ENCODE assay signal across 8 cellular contexts in the genomic region with DNA sequence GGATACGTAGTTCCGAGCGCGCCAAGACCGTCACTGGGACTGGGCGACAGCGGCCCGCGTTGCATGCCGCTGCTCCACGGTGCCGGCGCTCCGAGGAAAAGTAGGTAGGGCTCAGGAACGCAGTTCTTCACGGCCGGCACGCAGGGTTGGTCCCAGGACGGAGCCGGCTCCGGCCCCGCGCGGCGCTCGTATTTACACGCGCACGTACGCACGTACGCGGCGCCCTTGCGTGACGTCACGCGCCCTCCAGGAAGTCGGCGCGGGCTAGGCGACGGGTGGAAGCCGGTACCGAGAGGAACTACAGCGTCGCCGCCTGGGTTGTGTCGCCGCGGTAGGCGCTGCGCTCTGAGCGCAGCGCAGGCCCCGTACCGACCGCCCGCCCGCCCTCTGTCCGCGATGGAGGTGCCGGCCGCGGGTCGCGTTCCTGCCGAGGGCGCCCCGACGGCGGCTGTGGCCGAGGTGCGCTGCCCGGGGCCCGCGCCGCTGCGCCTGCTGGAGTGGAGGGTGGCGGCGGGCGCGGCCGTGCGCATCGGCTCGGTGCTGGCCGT. TPM values are rescaled to one million over a fixed set of nuclear protein-coding genes. Genes with fewer than 3 reads are reported as not detected.
DNase-seq lines count a peak whose midpoint lies in the region; ATAC-seq and TF ChIP-seq lines count a peak whose summit lies in the region.

A gene with protein sequence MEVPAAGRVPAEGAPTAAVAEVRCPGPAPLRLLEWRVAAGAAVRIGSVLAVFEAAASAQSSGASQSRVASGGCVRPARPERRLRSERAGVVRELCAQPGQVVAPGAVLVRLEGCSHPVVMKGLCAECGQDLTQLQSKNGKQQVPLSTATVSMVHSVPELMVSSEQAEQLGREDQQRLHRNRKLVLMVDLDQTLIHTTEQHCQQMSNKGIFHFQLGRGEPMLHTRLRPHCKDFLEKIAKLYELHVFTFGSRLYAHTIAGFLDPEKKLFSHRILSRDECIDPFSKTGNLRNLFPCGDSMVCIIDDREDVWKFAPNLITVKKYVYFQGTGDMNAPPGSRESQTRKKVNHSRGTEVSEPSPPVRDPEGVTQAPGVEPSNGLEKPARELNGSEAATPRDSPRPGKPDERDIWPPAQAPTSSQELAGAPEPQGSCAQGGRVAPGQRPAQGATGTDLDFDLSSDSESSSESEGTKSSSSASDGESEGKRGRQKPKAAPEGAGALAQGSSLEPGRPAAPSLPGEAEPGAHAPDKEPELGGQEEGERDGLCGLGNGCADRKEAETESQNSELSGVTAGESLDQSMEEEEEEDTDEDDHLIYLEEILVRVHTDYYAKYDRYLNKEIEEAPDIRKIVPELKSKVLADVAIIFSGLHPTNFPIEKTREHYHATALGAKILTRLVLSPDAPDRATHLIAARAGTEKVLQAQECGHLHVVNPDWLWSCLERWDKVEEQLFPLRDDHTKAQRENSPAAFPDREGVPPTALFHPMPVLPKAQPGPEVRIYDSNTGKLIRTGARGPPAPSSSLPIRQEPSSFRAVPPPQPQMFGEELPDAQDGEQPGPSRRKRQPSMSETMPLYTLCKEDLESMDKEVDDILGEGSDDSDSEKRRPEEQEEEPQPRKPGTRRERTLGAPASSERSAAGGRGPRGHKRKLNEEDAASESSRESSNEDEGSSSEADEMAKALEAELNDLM (plus strand): TSS at position 252 of the 548 bp plus-strand sequence. CDS start 145 bp downstream, at position 397.

- peaks cover 3% of the 10 kb centered on the region; the same call in 1 of the 2 replicates for H3K36me3 ChIP-seq in PC-3 (ENCODE audit: low read depth, low read length)
- H3K36me3 ChIP-seq in esophagus squamous epithelium: peaks cover 0 to 14% (median 0%) of the 10 kb centered on the region in 3 donors

- DNase-seq in DMS153 (lab: John Stamatoyannopoulos, UW): peak; percentile 87
- DNase-seq in HuH-7.5 (ENCODE audit: low spot score): peak; percentile 77
- peak; percentile 89 for DNase-seq in PC-3
- DNase-seq in activated T-cell treated with anti-CD3 and anti-CD28 coated beads, Interleukin-2, amount 50 U/mL, for 48 hours: peak; percentile 88 to 91
- peak; percentile 78 for DNase-seq in esophagus squamous epithelium (lab: John Stamatoyannopoulos, UW)
- DNase-seq in myocyte (ENCODE audit: low read depth): peak; percentile 93
- peak; percentile 77 to 88 for DNase-seq in stimulated activated CD8-positive, alpha-beta memory T cell treated with anti-CD3 and anti-CD28 coated beads, Interleukin-7, amount 100 ng/mL, for 4 hours (ENCODE audit: low read depth in 2 of 2)

- peaks cover 36% of the 10 kb centered on the region for H4K20me1 ChIP-seq in PC-3 (ENCODE audit: low read length)

- 0% methylated on average over 18 of the region's 88 CpGs; no CpG with 5 or more reads in 1 of the 2 donors for WGBS in esophagus squamous epithelium, 2 donors

- peak within 1 kb of the TSS; percentile 97 for H3K9ac ChIP-seq in PC-3 (ENCODE audit: low read length)

- H3F3A ChIP-seq in PC-3 (ENCODE audit: low read length, unreplicated experiment): no peaks in the 10 kb centered on the region

- peaks cover 70% of the 10 kb centered on the region for H3K79me2 ChIP-seq in PC-3 (ENCODE audit: low read length)

- H3K4me1 ChIP-seq in PC-3 (ENCODE audit: insufficient read depth, low read length) (peaks cover 30% of the 10 kb centered on the region), esophagus squamous epithelium (peaks cover 24 to 60% (median 25%) of the 10 kb centered on the region in 3 donors)

- H3K4me3 ChIP-seq in PC-3 (ENCODE audit: low read length) (peak within 1 kb of the TSS; percentile 76), esophagus squamous epithelium (peak within 1 kb of the TSS; percentile 68 to 100 (median 84))

- intact Hi-C loops in PC-3 (cut with micrococcal nuclease): no loop called here
- intact Hi-C loops in esophagus squamous epithelium (cut with DNase I): loop anchor here (10.0 kb wide), 2 partner anchors 265 to 355 kb away; a partner anchor contains a TSS

- TF ChIP-seq CTCF in PC-3 (conservative IDR thresholded peaks at IDR 0.05; ENCODE audit: low read depth, low read length) (no peak), esophagus squamous epithelium (IDR thresholded peaks at IDR 0.05) (peak in 2 of 6 experiments; percentile 6 to 13)

- peak; percentile 68 for ATAC-seq in GM21528 (IDR thresholded peaks at IDR 0.05; ENCODE audit: low FRiP score, unreplicated experiment)
- peak; percentile 68 for ATAC-seq in PC-3

- H2AFZ ChIP-seq in PC-3 (ENCODE audit: low read length): peak within 1 kb of the TSS; percentile 98

- H3K4me2 ChIP-seq in PC-3 (ENCODE audit: low read length): peak within 1 kb of the TSS; percentile 89

- peak within 1 kb of the TSS; percentile 87 for H3K27ac ChIP-seq in PC-3 (ENCODE audit: low read length)
- H3K27ac ChIP-seq in esophagus squamous epithelium: peak within 1 kb of the TSS; percentile 93 to 100 (median 98)

- no peaks in the 10 kb centered on the region for H3K27me3 ChIP-seq in PC-3 (ENCODE audit: low read length)
- no peaks in the 10 kb centered on the region for H3K27me3 ChIP-seq in esophagus squamous epithelium

- POLR2A ChIA-PET in PC-3 (lab: Charles Lee; ENCODE audit: unreplicated experiment): no interaction called here

- TF ChIP-seq POLR2A in esophagus squamous epithelium (IDR thresholded peaks at IDR 0.05): peak in 2 of 4 donors; percentile 73 to 76

- no TSS peak for BruUV-seq in PC-3 (replicated peaks; lab: Mats Ljungman, UMichigan)

- CTCF ChIA-PET in PC-3 (lab: Charles Lee): no interaction called here

- H3K9me3 ChIP-seq in PC-3 (ENCODE audit: low read length) (no peaks in the 10 kb centered on the region), esophagus squamous epithelium (no peaks in the 10 kb centered on the region)

- no peaks in the 10 kb centered on the region for H3K9me2 ChIP-seq in PC-3 (replicated peaks; ENCODE audit: low read length)

RNA-seq across cellular contexts. Expression of the gene that starts here (rescaled TPM):
- 31.7 and 39.3 TPM in 2 replicates for total RNA-seq in PC-3 (2014; rRNA removed)
- 10 to 100 TPM; 10.5 to 17.1 (median 15.5) TPM for total RNA-seq in esophagus squamous epithelium
- total RNA-seq in myocyte: 15.3 and 16.8 TPM in 2 replicates
- polyA plus RNA-seq in myocyte (2012): 15.4 TPM

Comparison
In these comparisons a context has a peak if more than half of its experiments do, and no peak if none do; other contexts are left out.
1. Peak in every context shown above with its lines: DNase-seq, ATAC-seq, H3K4me3 ChIP-seq and H3K27ac ChIP-seq.